In the genomic region with DNA sequence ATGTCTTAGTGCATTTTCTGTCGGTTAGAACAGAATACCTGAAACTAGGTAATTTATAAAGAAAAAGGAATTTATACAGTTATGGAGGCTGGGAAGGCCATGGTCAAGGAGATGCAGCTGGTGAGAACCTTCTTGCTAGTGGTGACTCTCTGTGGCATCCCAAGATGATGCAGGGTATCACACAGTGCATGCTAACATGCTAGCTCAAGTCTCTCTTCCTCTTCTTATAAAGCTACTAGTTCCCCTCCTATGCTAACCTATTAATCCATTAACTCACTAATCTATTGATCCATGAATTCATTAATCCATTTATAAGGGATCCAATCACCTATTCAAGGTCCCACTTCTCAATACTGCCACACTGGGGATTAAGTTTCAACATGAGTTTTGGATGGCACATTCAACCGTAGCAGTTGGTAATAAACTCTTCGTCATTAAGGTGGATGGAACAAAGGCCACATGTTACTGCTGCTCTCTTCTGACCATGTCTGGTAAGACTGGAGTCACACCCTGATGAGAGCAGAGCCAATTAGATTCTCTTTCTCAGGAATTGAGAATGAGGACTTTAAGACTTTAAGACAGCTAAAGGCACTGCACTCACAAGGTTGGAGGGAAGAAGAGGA, we compare ENCODE assay signal across 8 cellular contexts.
A peak's percentile ranks its signal among the peaks of the same experiment; 100 is the strongest.
DNase-seq lines count a peak whose midpoint lies in the region; ATAC-seq, FAIRE-seq and TF ChIP-seq lines count a peak whose summit lies in the region.

No MANE protein-coding gene starts in this region.

- CTCF ChIA-PET in activated CD8-positive, alpha-beta memory T cell treated with anti-CD3 and anti-CD28 coated beads, Interleukin-2, amount 10 ng/mL, durations not matched to agents 7 days and 5 days (lab: Charles Lee): interaction anchor here (0.8 to 1.4 kb wide), 4 partner anchors 15 to 211 kb away, joined by 3 read pairs; no protein-coding TSS in a partner anchor
- CTCF ChIA-PET in CD4-positive, alpha-beta T cell (lab: Charles Lee): no interaction called here

- H3K4me3 ChIP-seq in small intestine (ENCODE audit: low read depth in 1 of 2, low read length in 2 of 2): no peak overlapping the region
- H3K4me3 ChIP-seq in upper lobe of right lung: no peak overlapping the region

- TF ChIP-seq CTCF in CD4-positive, alpha-beta T cell (IDR thresholded peaks at IDR 0.05): no peak
- TF ChIP-seq CTCF in upper lobe of right lung (IDR thresholded peaks at IDR 0.05): no peak

- H3K27ac Mint-ChIP-seq in activated CD8-positive, alpha-beta memory T cell treated with anti-CD3 and anti-CD28 coated beads, Interleukin-2, amount 10 ng/mL, durations not matched to agents 7 days and 5 days: peak overlapping the region; percentile 2
- no peak overlapping the region for H3K27ac Mint-ChIP-seq in CD4-positive, alpha-beta T cell

- H3K27ac ChIP-seq in small intestine (ENCODE audit: low read depth in 1 of 2, low read length in 1 of 2): no peak overlapping the region
- H3K27ac ChIP-seq in CD4-positive, alpha-beta T cell (ENCODE audit: low read depth, low read length): no peak overlapping the region
- H3K27ac ChIP-seq in upper lobe of right lung: no peak overlapping the region

- ATAC-seq in activated CD8-positive, alpha-beta memory T cell treated with anti-CD3 and anti-CD28 coated beads, Interleukin-2, amount 10 ng/mL, durations not matched to agents 7 days and 5 days: peak; percentile 37
- ATAC-seq in HG02610 (IDR thresholded peaks at IDR 0.05; ENCODE audit: unreplicated experiment): peak; percentile 65
- ATAC-seq in HG03571 (IDR thresholded peaks at IDR 0.05; ENCODE audit: unreplicated experiment): peak; percentile 40
- ATAC-seq in CD4-positive, alpha-beta T cell (ENCODE audit: poor library complexity): no peak
- no peak for ATAC-seq in upper lobe of right lung

- no peaks in the 10 kb centered on the region for H3K9me3 ChIP-seq in small intestine (ENCODE audit: control insufficient read depth, low read depth)
- no peaks in the 10 kb centered on the region for H3K9me3 ChIP-seq in CD4-positive, alpha-beta T cell (ENCODE audit: control insufficient read depth, low read length)
- H3K9me3 ChIP-seq in upper lobe of right lung: no peaks in the 10 kb centered on the region

- no peaks in the 10 kb centered on the region for H3K27me3 ChIP-seq in small intestine (ENCODE audit: control insufficient read depth in 2 of 2, insufficient read depth in 2 of 2, low read length in 2 of 2)
- H3K27me3 ChIP-seq in CD4-positive, alpha-beta T cell (ENCODE audit: control insufficient read depth, insufficient read depth, low read length): no peaks in the 10 kb centered on the region
- H3K27me3 ChIP-seq in upper lobe of right lung: no peaks in the 10 kb centered on the region

- H3K36me3 Mint-ChIP-seq in activated CD8-positive, alpha-beta memory T cell treated with anti-CD3 and anti-CD28 coated beads, Interleukin-2, amount 10 ng/mL, durations not matched to agents 7 days and 5 days: peaks cover 35% of the 10 kb centered on the region
- peaks cover 76% of the 10 kb centered on the region for H3K36me3 Mint-ChIP-seq in CD4-positive, alpha-beta T cell (ENCODE audit: low read depth)

- H3K36me3 ChIP-seq in small intestine (ENCODE audit: control insufficient read depth in 2 of 2, insufficient read depth in 2 of 2, low read length in 2 of 2) (no peaks in the 10 kb centered on the region), upper lobe of right lung (no peaks in the 10 kb centered on the region)

- intact Hi-C loops in CD4-positive, alpha-beta T cell (cut with DNase I, micrococcal nuclease): no loop called here
- intact Hi-C loops in upper lobe of right lung (cut with DNase I): no loop called here

- no peak for DNase-seq in activated CD8-positive, alpha-beta memory T cell treated with anti-CD3 and anti-CD28 coated beads, Interleukin-2, amount 10 ng/mL, durations not matched to agents 7 days and 5 days
- no peak for DNase-seq in activated CD8-positive, alpha-beta memory T cell treated with anti-CD3 and anti-CD28 coated beads for 24 hours
- DNase-seq in small intestine: peak; percentile 84
- no peak for DNase-seq in effector CD4-positive, alpha-beta T cell
- DNase-seq in CD4-positive, alpha-beta T cell: no peak
- no peak for DNase-seq in upper lobe of right lung

- FAIRE-seq in small intestine (lab: Jason Lieb, UNC): no peak

- H3K9me3 Mint-ChIP-seq in activated CD8-positive, alpha-beta memory T cell treated with anti-CD3 and anti-CD28 coated beads, Interleukin-2, amount 10 ng/mL, durations not matched to agents 7 days and 5 days (ENCODE audit: low read depth): peaks cover 8% of the 10 kb centered on the region
- H3K9me3 Mint-ChIP-seq in CD4-positive, alpha-beta T cell: peaks cover 6% of the 10 kb centered on the region

- POLR2A ChIA-PET in CD4-positive, alpha-beta T cell (lab: Charles Lee): no interaction called here

- 49 to 64% (median 58%) methylated on average over 3 of the region's 3 CpGs for WGBS in small intestine, 3 donors

- H3K4me3 Mint-ChIP-seq in activated CD8-positive, alpha-beta memory T cell treated with anti-CD3 and anti-CD28 coated beads, Interleukin-2, amount 10 ng/mL, durations not matched to agents 7 days and 5 days: no peak overlapping the region
- no peak overlapping the region for H3K4me3 Mint-ChIP-seq in CD4-positive, alpha-beta T cell

- no peaks in the 10 kb centered on the region for H3K27me3 Mint-ChIP-seq in activated CD8-positive, alpha-beta memory T cell treated with anti-CD3 and anti-CD28 coated beads, Interleukin-2, amount 10 ng/mL, durations not matched to agents 7 days and 5 days
- no peaks in the 10 kb centered on the region for H3K27me3 Mint-ChIP-seq in CD4-positive, alpha-beta T cell

- H3K4me1 Mint-ChIP-seq in activated CD8-positive, alpha-beta memory T cell treated with anti-CD3 and anti-CD28 coated beads, Interleukin-2, amount 10 ng/mL, durations not matched to agents 7 days and 5 days: peaks cover 36% of the 10 kb centered on the region
- no peaks in the 10 kb centered on the region for H3K4me1 Mint-ChIP-seq in CD4-positive, alpha-beta T cell (ENCODE audit: low read depth)

- H3K4me1 ChIP-seq in small intestine (ENCODE audit: control insufficient read depth in 2 of 2, insufficient read depth in 1 of 2, low read depth in 1 of 2, low read length in 1 of 2): no peaks in the 10 kb centered on the region
- peaks cover 3% of the 10 kb centered on the region for H3K4me1 ChIP-seq in upper lobe of right lung

Comparison
In these comparisons a context has a peak if more than half of its experiments do, and no peak if none do; other contexts are left out.
1. ATAC-seq: peak in activated CD8-positive, alpha-beta memory T cell treated with anti-CD3 and anti-CD28 coated beads, Interleukin-2, amount 10 ng/mL, durations not matched to agents 7 days and 5 days (single experiment), HG02610 (single experiment) and HG03571 (single experiment); none in CD4-positive, alpha-beta T cell (single experiment) and upper lobe of right lung (single experiment).